In the genomic region with DNA sequence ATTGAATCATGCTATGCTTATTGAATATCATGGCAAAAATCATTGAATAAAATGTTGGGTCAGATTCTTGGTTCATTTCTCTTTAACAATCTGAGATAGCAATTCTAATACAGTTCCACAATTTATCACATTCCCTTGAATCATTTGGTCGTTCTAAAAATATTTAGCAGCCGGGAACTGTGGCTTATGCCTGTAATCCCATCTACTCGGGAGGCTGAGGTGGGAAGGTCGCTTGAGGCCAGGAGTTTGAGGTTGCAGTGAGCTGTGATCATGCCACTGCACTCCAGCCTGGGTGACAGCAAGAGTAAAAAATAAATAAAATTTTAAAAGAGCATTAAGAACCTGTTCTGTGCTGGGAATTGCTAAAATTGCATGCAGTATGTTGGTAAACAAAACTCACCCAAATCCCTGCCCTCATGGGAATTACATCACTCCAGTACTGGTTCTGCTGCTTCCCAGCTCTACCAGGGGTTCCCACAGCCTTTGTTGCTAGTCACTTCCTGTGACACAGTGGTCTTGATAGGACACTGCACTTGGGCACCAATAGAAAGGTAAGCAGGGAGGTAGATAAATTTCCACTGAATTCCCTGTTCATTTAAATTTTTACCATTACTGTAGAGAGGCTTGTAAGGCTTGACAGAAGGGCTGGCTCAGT, we compare ENCODE assay signal across 18 cellular contexts.
DNase-seq lines count a peak whose midpoint lies in the region; ATAC-seq, FAIRE-seq and TF ChIP-seq lines count a peak whose summit lies in the region.
"Had no signal": no experiment of that assay in that cellular context is flagged by ENCODE, and none has a peak within 500 bp of the region (broad histone marks: within the 10 kb centered on the region; RNA-seq: fewer than 3 reads in every experiment).

No MANE protein-coding gene starts in this region.

- no peak overlapping the region for H3K4me3 ChIP-seq in osteoblast (ENCODE audit: insufficient read depth, low read length)
- H3K4me3 ChIP-seq: BLaER1 had no signal

- DNase-seq in H4 (ENCODE audit: low spot score), result peak; percentile 55
- DNase-seq in NCI-H69 (lab: John Stamatoyannopoulos, UW), result peak; percentile 26
- DNase-seq in glomerular visceral epithelial cell (ENCODE audit: extremely low spot score), result peak; percentile 20
- peak; percentile 17 for DNase-seq in osteoblast (ENCODE audit: insufficient read length, low spot score, missing footprints)
- DNase-seq in DMS153 treated with DMSO at 0.1 percent for 48 hours (lab: John Stamatoyannopoulos, UW; ENCODE audit: unreplicated experiment), result no peak
- DNase-seq in GM19239 (ENCODE audit: insufficient read length, low spot score), result no peak
- DNase-seq: CD8-positive, alpha-beta memory T cell; KBM-7; MM.1S; NCI-H1436 treated with DMSO at 0.1 percent for 48 hours; NCI-H2081 treated with DMSO at 0.1 percent for 48 hours; NCI-H226; NCI-H526 had no signal

- H3K9me3 ChIP-seq in osteoblast (ENCODE audit: low read depth, low read length), result no peaks in the 10 kb centered on the region
- H3K9me3 ChIP-seq: BLaER1 had no signal

- H3K27ac ChIP-seq in osteoblast (ENCODE audit: low read depth, low read length), result no peak overlapping the region
- H3K27ac ChIP-seq: BLaER1, HL-60 had no signal

- no peaks in the 10 kb centered on the region for H3K27me3 ChIP-seq in osteoblast (ENCODE audit: insufficient read depth, low read length)
- H3K27me3 ChIP-seq: BLaER1 had no signal

- H3K79me2 ChIP-seq in osteoblast (ENCODE audit: insufficient read depth, low read length), result no peaks in the 10 kb centered on the region

- H3K4me1 ChIP-seq in osteoblast (ENCODE audit: insufficient read depth, low read length), result peaks cover 18% of the 10 kb centered on the region
- H3K4me1 ChIP-seq: BLaER1 had no signal

- H3K4me2 ChIP-seq in osteoblast (ENCODE audit: insufficient read depth, low read length), result no peak overlapping the region
- H3K4me2 ChIP-seq: BLaER1 had no signal

- no peak for TF ChIP-seq CTCF in osteoblast (IDR thresholded peaks at IDR 0.05; ENCODE audit: extremely low read depth, low read depth, low read length)

- no peak for ATAC-seq in GM19452 (IDR thresholded peaks at IDR 0.05; ENCODE audit: unreplicated experiment)
- ATAC-seq: Right ventricle myocardium inferior, SK-N-SH treated with all-trans-retinoic acid at 6 μM for 48 hours had no signal

- FAIRE-seq in GM19239 (lab: Jason Lieb, UNC), result no peak

- H3K36me3 ChIP-seq in osteoblast (ENCODE audit: insufficient read depth, low read length), result no peaks in the 10 kb centered on the region
- H3K36me3 ChIP-seq: BLaER1 had no signal

- H4K20me1 ChIP-seq in osteoblast (ENCODE audit: insufficient read depth, low read length), result no peaks in the 10 kb centered on the region
- H4K20me1 ChIP-seq: BLaER1 had no signal

- no peak overlapping the region for H2AFZ ChIP-seq in osteoblast (ENCODE audit: low read length)

Comparison
In these comparisons a context has a peak if more than half of its experiments do, and no peak if none do; other contexts are left out.
1. DNase-seq: peak in H4 (single experiment), NCI-H69 (single experiment), glomerular visceral epithelial cell (single experiment) and osteoblast (single experiment); none in DMS153 treated with DMSO at 0.1 percent for 48 hours (single experiment) and GM19239 (single experiment).